Comparison of ENCODE assay signal across 8 cellular contexts in genomic region chr16:1338119-1338730, GRCh38. TPM values are rescaled to one million over a fixed set of nuclear protein-coding genes. Genes with fewer than 3 reads are reported as not detected.
DNase-seq lines count a peak whose midpoint lies in the region; ATAC-seq, FAIRE-seq and TF ChIP-seq lines count a peak whose summit lies in the region.

No MANE protein-coding gene starts in this region.

- H3K4me1 ChIP-seq in heart right ventricle (peaks cover 5 to 21% (median 16%) of the 10 kb centered on the region in 9 donors), OCI-LY3 (ENCODE audit: low read length) (peaks cover 37% of the 10 kb centered on the region)

- H3K36me3 ChIP-seq in heart right ventricle = no peaks in the 10 kb centered on the region
- no peaks in the 10 kb centered on the region for H3K36me3 ChIP-seq in OCI-LY3 (replicated peaks; ENCODE audit: low read depth, low read length)

- H3K27me3 ChIP-seq in heart right ventricle = peaks cover 14 to 34% (median 19%) of the 10 kb centered on the region in 7 donors
- H3K27me3 ChIP-seq in OCI-LY3 (ENCODE audit: low read depth, low read length) = peaks cover 15% of the 10 kb centered on the region; the same call in 1 of the 2 replicates

- 60 to 66% methylated on average over 27 to 30 of the region's 30 CpGs for WGBS in heart right ventricle, 2 donors

- peak overlapping the region; percentile 36; the same call in 1 of the 2 replicates for H3K9ac ChIP-seq in OCI-LY3 (ENCODE audit: low read length)

- H4K20me1 ChIP-seq in OCI-LY3 (ENCODE audit: insufficient read depth, low read length) = no peaks in the 10 kb centered on the region

- no peak for DNase-seq in heart right ventricle
- no peak for DNase-seq in left cardiac atrium
- no peak for DNase-seq in fibroblast of the aortic adventitia (ENCODE audit: low read depth)
- DNase-seq in urothelium cell line (ENCODE audit: low spot score) = peak; percentile 44
- no peak for DNase-seq in HTR-8/SVneo (ENCODE audit: insufficient read length, low spot score)
- DNase-seq in inferior parietal cortex (ENCODE audit: extremely low spot score) = no peak
- no peak for DNase-seq in COLO829 (ENCODE audit: low spot score)

- no peak overlapping the region for H3K27ac ChIP-seq in heart right ventricle
- H3K27ac ChIP-seq in OCI-LY3 (ENCODE audit: low read length) = no peak overlapping the region

- peak overlapping the region; percentile 85 for H3K4me2 ChIP-seq in OCI-LY3 (ENCODE audit: low read length)

- no peaks in the 10 kb centered on the region for H3K9me3 ChIP-seq in heart right ventricle
- H3K9me3 ChIP-seq in OCI-LY3 (ENCODE audit: insufficient read depth, low read length) = no peaks in the 10 kb centered on the region

- intact Hi-C loops in heart right ventricle (cut with DNase I) = no loop called here
- intact Hi-C loops in left cardiac atrium (cut with DNase I) = no loop called here

- FAIRE-seq in urothelium cell line (lab: Jason Lieb, UNC) = no peak
- no peak for FAIRE-seq in HTR-8/SVneo (lab: Jason Lieb, UNC)

- TF ChIP-seq CTCF in heart right ventricle (IDR thresholded peaks at IDR 0.05) = peak in 7 of 9 donors; percentile 14 to 39 (median 24)
- TF ChIP-seq CTCF in OCI-LY3 (IDR thresholded peaks at IDR 0.05; ENCODE audit: low read depth, low read length) = peak; percentile 53
- peak; percentile 7 for TF ChIP-seq CTCF in fibroblast of the aortic adventitia (IDR thresholded peaks at IDR 0.05; ENCODE audit: insufficient read depth, low read length)

- ATAC-seq in heart right ventricle (no peak), left cardiac atrium (no peak)

- no peak overlapping the region for H3K4me3 ChIP-seq in heart right ventricle
- H3K4me3 ChIP-seq in OCI-LY3 (ENCODE audit: low read length) = peak overlapping the region; percentile 63
- H3K4me3 ChIP-seq in fibroblast of the aortic adventitia (ENCODE audit: low read depth, low read length) = no peak overlapping the region

- no peaks in the 10 kb centered on the region for H3K79me2 ChIP-seq in OCI-LY3 (ENCODE audit: low read length)

- no peak overlapping the region for H2AFZ ChIP-seq in OCI-LY3 (ENCODE audit: low read depth, low read length)

RNA-seq across cellular contexts. Expression of gene BAIAP3, which starts 4.8 kb away (rescaled TPM):
- 1 to 10 TPM in 9 of 10 donors, under 1 TPM in 1; 0.37 to 3.8 (median 2.0) TPM for total RNA-seq in heart right ventricle
- polyA plus RNA-seq in heart right ventricle = 1 to 10 TPM; 1.4 to 6.8 TPM
- 1 to 10 TPM in 1 of 2 donors, under 1 TPM in 1; 0.99 to 2.7 TPM for total RNA-seq in left cardiac atrium
- total RNA-seq in fibroblast of the aortic adventitia (ENCODE audit: low replicate concordance) = 0.09 TPM in 1 of 2 replicates, not detected in the other

RNA-seq across cellular contexts. Expression of gene TSR3, which starts 13.5 kb away (rescaled TPM):
- total RNA-seq in heart right ventricle (10 to 100 TPM; 41.5 to 63.6 (median 56.0) TPM), left cardiac atrium (10 to 100 TPM; 44.5 to 59.1 TPM), fibroblast of the aortic adventitia (ENCODE audit: low replicate concordance) (49.3 and 73.3 TPM in 2 replicates)
- 10 to 100 TPM; 43.7 to 83.4 TPM for polyA plus RNA-seq in heart right ventricle

RNA-seq across cellular contexts. Expression of gene GNPTG, which starts 13.5 kb away (rescaled TPM):
- 10 to 100 TPM; 24.8 to 43.4 (median 29.9) TPM for total RNA-seq in heart right ventricle
- 10 to 100 TPM; 44.5 to 56.3 TPM for polyA plus RNA-seq in heart right ventricle
- 10 to 100 TPM; 44.1 to 44.3 TPM for total RNA-seq in left cardiac atrium
- 36.3 and 80.4 TPM in 2 replicates for total RNA-seq in fibroblast of the aortic adventitia (ENCODE audit: low replicate concordance)

RNA-seq across cellular contexts. Expression of gene UBE2I, which starts 28.8 kb away (rescaled TPM):
- total RNA-seq in heart right ventricle = 10 to 100 TPM; 70.6 to 99.8 (median 84.6) TPM
- 10 to 100 TPM; 63.1 to 76.4 TPM for polyA plus RNA-seq in heart right ventricle
- 10 to 100 TPM; 74.3 to 80.8 TPM for total RNA-seq in left cardiac atrium
- 39.8 and 70.3 TPM in 2 replicates for total RNA-seq in fibroblast of the aortic adventitia (ENCODE audit: low replicate concordance)
